Comparison of ENCODE assay signal across 18 cellular contexts in genomic region chr4:61505773-61506640, GRCh38.
A peak's percentile ranks its signal among the peaks of the same experiment; 100 is the strongest.
DNase-seq lines count a peak whose midpoint lies in the region; ATAC-seq and TF ChIP-seq lines count a peak whose summit lies in the region.
"Had no signal": no experiment of that assay in that cellular context is flagged by ENCODE, and none has a peak within 500 bp of the region (broad histone marks: within the 10 kb centered on the region; RNA-seq: fewer than 3 reads in every experiment).

No MANE protein-coding gene starts in this region.

- H3K9me3 ChIP-seq in HEK293 (ENCODE audit: control insufficient read depth, insufficient read depth, low read depth, low read length) = no peaks in the 10 kb centered on the region
- H3K9me3 ChIP-seq: A549, Caco-2 had no signal

- no peak overlapping the region for H3K27ac ChIP-seq in HEK293 (ENCODE audit: extremely low read depth, low read depth, low read length)
- H3K27ac ChIP-seq: 22Rv1, A549, C4-2B had no signal

- ATAC-seq in HG02642 (IDR thresholded peaks at IDR 0.05; ENCODE audit: poor library complexity, unreplicated experiment) (no peak), GM19035 (IDR thresholded peaks at IDR 0.05; ENCODE audit: unreplicated experiment) (no peak)
- ATAC-seq: A549 had no signal

- DNase-seq in NCI-H446 treated with DMSO at 0.1 percent for 48 hours (lab: John Stamatoyannopoulos, UW) (peak; percentile 40), NCI-H446 (lab: John Stamatoyannopoulos, UW) (no peak), left kidney (ENCODE audit: low read depth, low spot score) (peak; percentile 19), retina (peak; percentile 59), GDM1 (lab: John Stamatoyannopoulos, UW) (no peak)
- DNase-seq: AML-193; Caco-2; CD4-positive, alpha-beta T cell; DMS153; DMS79; GF-D8; H9 had no signal

- H3K36me3 ChIP-seq in HEK293 (ENCODE audit: control insufficient read depth in 2 of 2, insufficient read depth in 1 of 2, low read length in 2 of 2) = no peaks in the 10 kb centered on the region

- no peaks in the 10 kb centered on the region; the same call in 1 of the 2 replicates for H3K4me1 ChIP-seq in HEK293 (ENCODE audit: control insufficient read depth, insufficient read depth, low read length)
- H3K4me1 ChIP-seq: A549, Caco-2 had no signal

- no peak for TF ChIP-seq CTCF in HEK293 (tag by site-specific recombination; IDR thresholded peaks at IDR 0.05)

- POLR2A ChIA-PET in HEK293 (lab: Yijun Ruan, JAX) = no interaction called here

- CTCF ChIA-PET in HEK293 (lab: Yijun Ruan, JAX) = no interaction called here

- H3K4me3 ChIP-seq in HEK293 (ENCODE audit: low read depth, low read length) = no peak overlapping the region
- H3K4me3 ChIP-seq: A549 had no signal

TF ChIP-seq in HEK293, 187 proteins besides CTCF, POLR2A, EP300 and RAD21 (continues in another document):
- TF ChIP-seq ZNF16 (tag by site-specific recombination; IDR thresholded peaks at IDR 0.05; ENCODE audit: low read depth) (no peak), ZNF514 (tag by site-specific recombination; IDR thresholded peaks at IDR 0.05) (no peak), ZNF133 (tag by site-specific recombination; IDR thresholded peaks at IDR 0.05) (no peak), ZBTB21 (tag by site-specific recombination; IDR thresholded peaks at IDR 0.05) (no peak), ZSCAN23 (tag by site-specific recombination; IDR thresholded peaks at IDR 0.05) (no peak), TCF7L2 (IDR thresholded peaks at IDR 0.05; ENCODE audit: borderline replicate concordance, low read depth, low read length) (no peak), OSR2 (tag by site-specific recombination; IDR thresholded peaks at IDR 0.05) (peak; percentile 23; the same call in 1 of the 2 replicates), FEZF1 (tag by site-specific recombination; IDR thresholded peaks at IDR 0.05) (0 out of 2 replicates have a peak, but pooled peaks have one; percentile 8), ZNF157 (tag by site-specific recombination; IDR thresholded peaks at IDR 0.05) (no peak), ZNF664 (tag by site-specific recombination; IDR thresholded peaks at IDR 0.05) (peak; percentile 90), ZNF701 (tag by site-specific recombination; IDR thresholded peaks at IDR 0.05) (no peak), ZNF549 (tag by site-specific recombination; IDR thresholded peaks at IDR 0.05) (no peak), ZNF121 (tag by site-specific recombination; IDR thresholded peaks at IDR 0.05) (no peak), INSM2 (tag by site-specific recombination; IDR thresholded peaks at IDR 0.05) (no peak), ZNF624 (tag by site-specific recombination; IDR thresholded peaks at IDR 0.05) (no peak), ZNF670 (tag by site-specific recombination; IDR thresholded peaks at IDR 0.05; ENCODE audit: low read depth) (no peak)
- TF ChIP-seq, protein P1, sequence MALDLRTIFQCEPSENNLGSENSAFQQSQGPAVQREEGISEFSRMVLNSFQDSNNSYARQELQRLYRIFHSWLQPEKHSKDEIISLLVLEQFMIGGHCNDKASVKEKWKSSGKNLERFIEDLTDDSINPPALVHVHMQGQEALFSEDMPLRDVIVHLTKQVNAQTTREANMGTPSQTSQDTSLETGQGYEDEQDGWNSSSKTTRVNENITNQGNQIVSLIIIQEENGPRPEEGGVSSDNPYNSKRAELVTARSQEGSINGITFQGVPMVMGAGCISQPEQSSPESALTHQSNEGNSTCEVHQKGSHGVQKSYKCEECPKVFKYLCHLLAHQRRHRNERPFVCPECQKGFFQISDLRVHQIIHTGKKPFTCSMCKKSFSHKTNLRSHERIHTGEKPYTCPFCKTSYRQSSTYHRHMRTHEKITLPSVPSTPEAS (tag by site-specific recombination; IDR thresholded peaks at IDR 0.05) = no peak
- TF ChIP-seq, protein P2, sequence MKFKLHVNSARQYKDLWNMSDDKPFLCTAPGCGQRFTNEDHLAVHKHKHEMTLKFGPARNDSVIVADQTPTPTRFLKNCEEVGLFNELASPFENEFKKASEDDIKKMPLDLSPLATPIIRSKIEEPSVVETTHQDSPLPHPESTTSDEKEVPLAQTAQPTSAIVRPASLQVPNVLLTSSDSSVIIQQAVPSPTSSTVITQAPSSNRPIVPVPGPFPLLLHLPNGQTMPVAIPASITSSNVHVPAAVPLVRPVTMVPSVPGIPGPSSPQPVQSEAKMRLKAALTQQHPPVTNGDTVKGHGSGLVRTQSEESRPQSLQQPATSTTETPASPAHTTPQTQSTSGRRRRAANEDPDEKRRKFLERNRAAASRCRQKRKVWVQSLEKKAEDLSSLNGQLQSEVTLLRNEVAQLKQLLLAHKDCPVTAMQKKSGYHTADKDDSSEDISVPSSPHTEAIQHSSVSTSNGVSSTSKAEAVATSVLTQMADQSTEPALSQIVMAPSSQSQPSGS (tag by site-specific recombination; IDR thresholded peaks at IDR 0.05; ENCODE audit: low read depth) = peak; percentile 80; the same call in 1 of the 2 replicates
- TF ChIP-seq, protein P3, sequence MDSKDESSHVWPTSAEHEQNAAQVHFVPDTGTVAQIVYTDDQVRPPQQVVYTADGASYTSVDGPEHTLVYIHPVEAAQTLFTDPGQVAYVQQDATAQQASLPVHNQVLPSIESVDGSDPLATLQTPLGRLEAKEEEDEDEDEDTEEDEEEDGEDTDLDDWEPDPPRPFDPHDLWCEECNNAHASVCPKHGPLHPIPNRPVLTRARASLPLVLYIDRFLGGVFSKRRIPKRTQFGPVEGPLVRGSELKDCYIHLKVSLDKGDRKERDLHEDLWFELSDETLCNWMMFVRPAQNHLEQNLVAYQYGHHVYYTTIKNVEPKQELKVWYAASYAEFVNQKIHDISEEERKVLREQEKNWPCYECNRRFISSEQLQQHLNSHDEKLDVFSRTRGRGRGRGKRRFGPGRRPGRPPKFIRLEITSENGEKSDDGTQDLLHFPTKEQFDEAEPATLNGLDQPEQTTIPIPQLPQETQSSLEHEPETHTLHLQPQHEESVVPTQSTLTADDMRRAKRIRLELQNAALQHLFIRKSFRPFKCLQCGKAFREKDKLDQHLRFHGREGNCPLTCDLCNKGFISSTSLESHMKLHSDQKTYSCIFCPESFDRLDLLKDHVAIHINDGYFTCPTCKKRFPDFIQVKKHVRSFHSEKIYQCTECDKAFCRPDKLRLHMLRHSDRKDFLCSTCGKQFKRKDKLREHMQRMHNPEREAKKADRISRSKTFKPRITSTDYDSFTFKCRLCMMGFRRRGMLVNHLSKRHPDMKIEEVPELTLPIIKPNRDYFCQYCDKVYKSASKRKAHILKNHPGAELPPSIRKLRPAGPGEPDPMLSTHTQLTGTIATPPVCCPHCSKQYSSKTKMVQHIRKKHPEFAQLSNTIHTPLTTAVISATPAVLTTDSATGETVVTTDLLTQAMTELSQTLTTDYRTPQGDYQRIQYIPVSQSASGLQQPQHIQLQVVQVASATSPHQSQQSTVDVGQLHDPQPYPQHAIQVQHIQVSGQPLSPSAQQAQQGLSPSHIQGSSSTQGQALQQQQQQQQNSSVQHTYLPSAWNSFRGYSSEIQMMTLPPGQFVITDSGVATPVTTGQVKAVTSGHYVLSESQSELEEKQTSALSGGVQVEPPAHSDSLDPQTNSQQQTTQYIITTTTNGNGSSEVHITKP (tag by site-specific recombination; IDR thresholded peaks at IDR 0.05) = no peak
- TF ChIP-seq, protein P4, sequence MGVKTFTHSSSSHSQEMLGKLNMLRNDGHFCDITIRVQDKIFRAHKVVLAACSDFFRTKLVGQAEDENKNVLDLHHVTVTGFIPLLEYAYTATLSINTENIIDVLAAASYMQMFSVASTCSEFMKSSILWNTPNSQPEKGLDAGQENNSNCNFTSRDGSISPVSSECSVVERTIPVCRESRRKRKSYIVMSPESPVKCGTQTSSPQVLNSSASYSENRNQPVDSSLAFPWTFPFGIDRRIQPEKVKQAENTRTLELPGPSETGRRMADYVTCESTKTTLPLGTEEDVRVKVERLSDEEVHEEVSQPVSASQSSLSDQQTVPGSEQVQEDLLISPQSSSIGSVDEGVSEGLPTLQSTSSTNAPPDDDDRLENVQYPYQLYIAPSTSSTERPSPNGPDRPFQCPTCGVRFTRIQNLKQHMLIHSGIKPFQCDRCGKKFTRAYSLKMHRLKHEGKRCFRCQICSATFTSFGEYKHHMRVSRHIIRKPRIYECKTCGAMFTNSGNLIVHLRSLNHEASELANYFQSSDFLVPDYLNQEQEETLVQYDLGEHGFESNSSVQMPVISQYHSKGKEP (tag by site-specific recombination; IDR thresholded peaks at IDR 0.05) = no peak
- TF ChIP-seq, protein P5, sequence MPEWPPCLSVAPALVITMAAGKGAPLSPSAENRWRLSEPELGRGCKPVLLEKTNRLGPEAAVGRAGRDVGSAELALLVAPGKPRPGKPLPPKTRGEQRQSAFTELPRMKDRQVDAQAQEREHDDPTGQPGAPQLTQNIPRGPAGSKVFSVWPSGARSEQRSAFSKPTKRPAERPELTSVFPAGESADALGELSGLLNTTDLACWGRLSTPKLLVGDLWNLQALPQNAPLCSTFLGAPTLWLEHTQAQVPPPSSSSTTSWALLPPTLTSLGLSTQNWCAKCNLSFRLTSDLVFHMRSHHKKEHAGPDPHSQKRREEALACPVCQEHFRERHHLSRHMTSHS (tag by site-specific recombination; IDR thresholded peaks at IDR 0.05) = no peak
- TF ChIP-seq, protein P6, sequence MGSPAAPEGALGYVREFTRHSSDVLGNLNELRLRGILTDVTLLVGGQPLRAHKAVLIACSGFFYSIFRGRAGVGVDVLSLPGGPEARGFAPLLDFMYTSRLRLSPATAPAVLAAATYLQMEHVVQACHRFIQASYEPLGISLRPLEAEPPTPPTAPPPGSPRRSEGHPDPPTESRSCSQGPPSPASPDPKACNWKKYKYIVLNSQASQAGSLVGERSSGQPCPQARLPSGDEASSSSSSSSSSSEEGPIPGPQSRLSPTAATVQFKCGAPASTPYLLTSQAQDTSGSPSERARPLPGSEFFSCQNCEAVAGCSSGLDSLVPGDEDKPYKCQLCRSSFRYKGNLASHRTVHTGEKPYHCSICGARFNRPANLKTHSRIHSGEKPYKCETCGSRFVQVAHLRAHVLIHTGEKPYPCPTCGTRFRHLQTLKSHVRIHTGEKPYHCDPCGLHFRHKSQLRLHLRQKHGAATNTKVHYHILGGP (tag by site-specific recombination; IDR thresholded peaks at IDR 0.05) = no peak

Comparison
In these comparisons a context has a peak if more than half of its experiments do, and no peak if none do; other contexts are left out.
1. DNase-seq: peak in NCI-H446 treated with DMSO at 0.1 percent for 48 hours (single experiment), left kidney (single experiment) and retina (single experiment); none in NCI-H446 (0 of 2) and GDM1 (single experiment).